Comparison of ENCODE assay signal across 8 cellular contexts in the genomic region with DNA sequence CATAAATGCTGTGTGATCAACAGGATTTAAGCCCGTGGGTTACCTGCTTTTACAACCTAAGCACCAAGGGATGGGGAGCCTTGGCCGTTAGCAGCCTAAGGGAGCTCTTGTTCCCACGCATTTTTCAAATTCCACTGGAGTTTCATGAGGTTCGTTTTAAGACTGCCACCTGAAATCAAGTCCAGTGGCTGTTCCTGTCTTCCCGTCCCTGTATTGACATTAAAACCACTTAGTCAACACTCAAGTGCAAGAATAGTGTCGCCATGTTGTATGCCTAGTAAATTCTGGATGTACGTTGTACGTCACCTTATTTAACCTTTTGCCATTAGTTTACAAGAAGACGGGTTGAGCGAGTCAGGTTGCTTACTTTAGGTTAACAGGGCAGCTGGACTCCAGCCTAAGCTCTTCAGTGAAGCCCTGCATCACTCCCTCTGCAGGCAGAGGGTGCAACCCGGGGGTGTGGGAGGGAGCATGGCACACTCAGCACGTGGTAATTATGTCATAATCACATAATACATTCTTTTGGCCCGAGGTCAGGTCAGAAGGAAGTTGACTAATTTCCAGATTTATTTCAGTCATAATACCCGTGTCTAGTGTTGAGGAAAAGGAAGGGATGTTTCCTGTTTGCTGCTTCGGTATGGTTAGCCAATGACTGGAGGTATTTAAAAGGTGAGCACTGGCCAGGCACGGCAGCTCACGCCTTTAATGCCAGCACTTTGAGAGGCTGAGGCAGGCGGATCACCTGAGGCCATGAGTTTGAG. TPM values are rescaled to one million over a fixed set of nuclear protein-coding genes. Genes with fewer than 3 reads are reported as not detected.
DNase-seq lines count a peak whose midpoint lies in the region; ATAC-seq and TF ChIP-seq lines count a peak whose summit lies in the region.

No MANE protein-coding gene starts in this region.

- peak; percentile 58 for ATAC-seq in GM18520 (IDR thresholded peaks at IDR 0.05; ENCODE audit: unreplicated experiment)
- ATAC-seq in HG02678 (IDR thresholded peaks at IDR 0.05; ENCODE audit: unreplicated experiment): no peak

- CTCF ChIA-PET in AG04449 (lab: Yijun Ruan, JAX): interaction anchor here (0.6 to 1.8 kb wide), 7 partner anchors 8 to 22 kb away, joined by 3 to 7 read pairs (median 5); no protein-coding TSS in a partner anchor

- no peak overlapping the region for H3K4me3 Mint-ChIP-seq in osteocyte (ENCODE audit: unreplicated experiment)

- H3K36me3 Mint-ChIP-seq in osteocyte (ENCODE audit: unreplicated experiment): no peaks in the 10 kb centered on the region

- peaks cover 49% of the 10 kb centered on the region for H3K4me1 Mint-ChIP-seq in osteocyte (ENCODE audit: unreplicated experiment)

- DNase-seq in AG04449 (ENCODE audit: low read depth, low spot score) (peak; percentile 66), LNCaP clone FGC (ENCODE audit: low read depth) (peak; percentile 100), fibroblast of the aortic adventitia (ENCODE audit: low read depth) (peak; percentile 83), osteocyte (ENCODE audit: extremely low spot score, unreplicated experiment) (no peak), NCI-H1105 treated with DMSO at 0.1 percent for 48 hours (lab: John Stamatoyannopoulos, UW) (no peak)
- peak; percentile 31 to 41 for DNase-seq in activated CD4-positive, alpha-beta T cell treated with anti-CD3 and anti-CD28 coated beads, Interleukin-2, amount 50 U/mL, for 48 hours

- H3K9me3 Mint-ChIP-seq in osteocyte (ENCODE audit: unreplicated experiment): peaks cover under 1% of the 10 kb centered on the region

- peak; percentile 40 for TF ChIP-seq CTCF in AG04449 (IDR thresholded peaks at IDR 0.05; ENCODE audit: insufficient read depth, low read length, missing control alignments)
- TF ChIP-seq CTCF in LNCaP clone FGC (IDR thresholded peaks at IDR 0.05; ENCODE audit: control insufficient read depth, extremely low read depth, insufficient read depth): peak; percentile 45
- TF ChIP-seq CTCF in fibroblast of the aortic adventitia (IDR thresholded peaks at IDR 0.05; ENCODE audit: insufficient read depth, low read length): peak; percentile 30
- TF ChIP-seq CTCF in osteocyte (IDR thresholded peaks at IDR 0.05): peak; percentile 39

- H3K4me3 ChIP-seq in AG04449 (ENCODE audit: low read depth, low read length) (no peak overlapping the region), LNCaP clone FGC (ENCODE audit: low read depth, low read length) (peak overlapping the region; percentile 41), fibroblast of the aortic adventitia (ENCODE audit: low read depth, low read length) (no peak overlapping the region)

- peak overlapping the region; percentile 88 for H3K27ac Mint-ChIP-seq in osteocyte (ENCODE audit: unreplicated experiment)

- H3K27me3 Mint-ChIP-seq in osteocyte (ENCODE audit: unreplicated experiment): no peaks in the 10 kb centered on the region

- POLR2A ChIA-PET in AG04449 (lab: Yijun Ruan, JAX): interaction anchor here (0.6 to 1.7 kb wide), 3 partner anchors 13 to 29 kb away, joined by 3 to 4 read pairs (median 3); no protein-coding TSS in a partner anchor

RNA-seq across cellular contexts. Expression of a gene that starts 42.5 kb away (rescaled TPM):
- total RNA-seq in fibroblast of the aortic adventitia (ENCODE audit: low replicate concordance) (13.1 and 25.2 TPM in 2 replicates), osteocyte (26.8 and 32.9 TPM in 2 replicates)

RNA-seq across cellular contexts. Expression of a gene that starts 42.7 kb away (rescaled TPM):
- total RNA-seq in fibroblast of the aortic adventitia (ENCODE audit: low replicate concordance): 22.2 and 23.8 TPM in 2 replicates
- total RNA-seq in osteocyte: 11.5 and 12.5 TPM in 2 replicates

Comparison
In these comparisons a context has a peak if more than half of its experiments do, and no peak if none do; other contexts are left out.
1. DNase-seq: peak in AG04449 (single experiment), LNCaP clone FGC (single experiment), activated CD4-positive, alpha-beta T cell treated with anti-CD3 and anti-CD28 coated beads, Interleukin-2, amount 50 U/mL, for 48 hours (2 of 2) and fibroblast of the aortic adventitia (single experiment); none in osteocyte (single experiment) and NCI-H1105 treated with DMSO at 0.1 percent for 48 hours (single experiment).
2. Peak in every context shown above with its lines, with median percentiles within 50 percentile points of each other: CTCF ChIP-seq.